In the genomic region with DNA sequence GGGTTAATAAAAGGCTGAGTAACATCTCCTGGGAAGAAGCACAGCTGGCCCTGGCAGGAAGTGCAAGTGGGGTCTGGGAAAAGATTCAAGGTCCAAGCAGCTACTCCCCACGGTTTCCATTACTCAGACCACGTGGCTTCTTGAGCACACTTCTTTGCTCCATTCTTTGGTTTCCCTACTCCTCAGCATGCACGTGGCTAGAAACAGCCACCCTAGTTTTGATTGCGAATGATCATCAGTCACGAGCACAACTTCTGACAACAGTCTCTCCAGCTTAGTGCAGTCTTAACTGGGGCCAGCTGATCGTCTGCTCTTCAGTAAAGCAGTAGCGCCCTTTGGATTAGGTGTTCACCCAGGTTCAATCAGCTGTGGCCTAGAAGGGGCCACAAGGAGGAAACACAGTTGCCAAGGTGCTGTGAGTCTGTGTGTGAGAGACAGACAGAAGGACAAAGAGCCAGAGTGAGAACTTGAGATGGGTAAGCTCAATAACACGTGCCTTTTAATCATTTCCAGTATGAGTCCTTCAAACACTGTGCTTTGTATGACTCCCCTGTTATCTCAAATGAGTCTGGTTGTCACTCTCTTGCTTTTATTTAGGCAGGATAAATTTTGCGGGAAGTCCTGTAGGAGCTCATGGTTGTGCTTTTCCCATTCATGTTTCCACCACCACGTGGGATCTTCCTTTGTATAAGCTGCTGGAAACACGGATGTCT, we compare ENCODE assay signal across 8 cellular contexts. TPM values are rescaled to one million over a fixed set of nuclear protein-coding genes. Genes with fewer than 3 reads are reported as not detected.
DNase-seq lines count a peak whose midpoint lies in the region; ATAC-seq and TF ChIP-seq lines count a peak whose summit lies in the region.

No MANE protein-coding gene starts in this region.

- CTCF ChIA-PET in PC-3 (lab: Charles Lee): interaction anchor here (0.6 to 1.8 kb wide), 2 partner anchors 44 to 45 kb away, joined by 4 to 6 read pairs; no protein-coding TSS in a partner anchor

- H3K9me3 Mint-ChIP-seq in neural crest cell: no peaks in the 10 kb centered on the region

- no peaks in the 10 kb centered on the region for H3F3A ChIP-seq in PC-3 (ENCODE audit: low read length, unreplicated experiment)

- peak overlapping the region; percentile 88 for H3K4me3 Mint-ChIP-seq in neural crest cell

- H3K4me1 ChIP-seq in PC-3 (ENCODE audit: insufficient read depth, low read length) (peaks cover 14% of the 10 kb centered on the region; the same call in 1 of the 2 replicates), esophagus (ENCODE audit: control insufficient read depth in 2 of 2, insufficient read depth in 2 of 2, low read length in 1 of 2) (peaks cover 0 to 3% of the 10 kb centered on the region in 2 donors)

- WGBS in esophagus, 2 donors: 47 to 59% methylated on average over 11 of the region's 11 CpGs

- H3K4me3 ChIP-seq in PC-3 (ENCODE audit: low read length) (no peak overlapping the region), esophagus (ENCODE audit: low read depth in 1 of 2, low read length in 2 of 2) (no peak overlapping the region)

- H3K9ac ChIP-seq in PC-3 (ENCODE audit: low read length): no peak overlapping the region

- H3K27ac ChIP-seq in PC-3 (ENCODE audit: low read length) (no peak overlapping the region), esophagus (ENCODE audit: low read depth in 2 of 2, low read length in 1 of 2) (peak overlapping the region; percentile 75 to 92)

- TF ChIP-seq CTCF in PC-3 (conservative IDR thresholded peaks at IDR 0.05; ENCODE audit: low read depth, low read length) (no peak), neural crest cell (conservative IDR thresholded peaks at IDR 0.05) (no peak)

- TSS peak; percentile 81 for BruUV-seq in PC-3 (replicated peaks; lab: Mats Ljungman, UMichigan)

- no peak overlapping the region for H3K27ac Mint-ChIP-seq in neural crest cell (ENCODE audit: unreplicated experiment)

- H3K36me3 Mint-ChIP-seq in neural crest cell (ENCODE audit: low read depth): peaks cover 7% of the 10 kb centered on the region

- peaks cover 29% of the 10 kb centered on the region for H3K79me2 ChIP-seq in PC-3 (ENCODE audit: low read length)

- peak overlapping the region; percentile 84; the same call in 1 of the 2 replicates for H3K4me2 ChIP-seq in PC-3 (ENCODE audit: low read length)

- H2AFZ ChIP-seq in PC-3 (ENCODE audit: low read length): no peak overlapping the region

- H4K20me1 ChIP-seq in PC-3 (ENCODE audit: low read length): no peaks in the 10 kb centered on the region

- DNase-seq in AG20443 (ENCODE audit: low spot score) (peak; percentile 68), PC-3 (no peak), neural crest cell (ENCODE audit: low read depth, low spot score) (no peak), D341Med (ENCODE audit: low spot score) (no peak), activated gamma-delta T cell (lab: John Stamatoyannopoulos, UW) (no peak), amniotic stem cell (lab: John Stamatoyannopoulos, UW) (no peak)

- H3K9me3 ChIP-seq in PC-3 (ENCODE audit: low read length) (no peaks in the 10 kb centered on the region), esophagus (ENCODE audit: control insufficient read depth in 2 of 2, insufficient read depth in 1 of 2, low read depth in 1 of 2, low read length in 1 of 2) (no peaks in the 10 kb centered on the region)

- intact Hi-C loops in PC-3 (cut with micrococcal nuclease): loop anchor here (5.0 kb wide), 1 partner anchor 89 kb away; no protein-coding TSS in a partner anchor

- H3K4me1 Mint-ChIP-seq in neural crest cell: peaks cover 37% of the 10 kb centered on the region

- H3K36me3 ChIP-seq in PC-3 (ENCODE audit: low read depth, low read length) (no peaks in the 10 kb centered on the region), esophagus (ENCODE audit: control insufficient read depth in 2 of 2, insufficient read depth in 2 of 2, low read length in 1 of 2) (no peaks in the 10 kb centered on the region)

- POLR2A ChIA-PET in PC-3 (lab: Charles Lee; ENCODE audit: unreplicated experiment): interaction anchor here (0.5 kb wide), 1 partner anchor 212 kb away, joined by 3 read pairs; no protein-coding TSS in a partner anchor

- no peaks in the 10 kb centered on the region for H3K9me2 ChIP-seq in PC-3 (replicated peaks; ENCODE audit: low read length)

- no peak for ATAC-seq in PC-3
- ATAC-seq in GM18498 (IDR thresholded peaks at IDR 0.05; ENCODE audit: unreplicated experiment): no peak

- H3K27me3 Mint-ChIP-seq in neural crest cell (ENCODE audit: low read depth): no peaks in the 10 kb centered on the region

- H3K27me3 ChIP-seq in PC-3 (ENCODE audit: low read length) (no peaks in the 10 kb centered on the region), esophagus (ENCODE audit: control insufficient read depth in 1 of 2, insufficient read depth in 2 of 2, low read length in 2 of 2) (no peaks in the 10 kb centered on the region)

RNA-seq across cellular contexts. Expression of a gene that starts 1.0 kb away (rescaled TPM):
- total RNA-seq in PC-3 (2014; rRNA removed) (13.5 and 13.7 TPM in 2 replicates), neural crest cell (36.2 and 40.0 TPM in 2 replicates)
- polyA plus RNA-seq in esophagus: 10 to 100 TPM in 1 of 2 donors, 1 to 10 TPM in 1; 8.2 to 18.3 TPM
